ENCODE assay signal across 24 cellular contexts in the genomic region with DNA sequence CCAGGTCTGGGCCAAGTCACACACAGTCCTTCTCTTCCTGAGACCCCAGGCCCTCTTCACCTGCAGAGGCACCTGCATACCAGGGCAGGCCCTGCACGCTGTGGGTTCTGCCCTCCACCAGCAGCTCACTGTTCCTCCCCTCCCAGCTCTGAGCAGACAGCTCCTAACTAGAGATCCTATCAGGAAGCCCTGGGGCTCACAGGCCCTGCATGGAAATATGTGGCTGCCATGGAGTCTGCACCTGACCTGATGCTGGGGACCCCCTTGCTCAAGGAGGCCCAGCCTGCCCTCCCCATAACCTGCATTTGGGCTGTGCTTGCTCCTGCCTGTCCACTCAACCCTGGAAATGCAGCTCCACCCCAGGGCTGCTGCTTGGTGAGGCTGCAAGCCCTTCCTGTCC. TPM values are rescaled to one million over a fixed set of nuclear protein-coding genes. Genes with fewer than 3 reads are reported as not detected.
"Had no signal": no experiment of that assay in that cellular context is flagged by ENCODE, and none has a peak within 500 bp of the region (broad histone marks: within the 10 kb centered on the region; RNA-seq: fewer than 3 reads in every experiment).

No MANE protein-coding gene starts in this region.

- H3K9me3 Mint-ChIP-seq: activated CD8-positive, alpha-beta T cell treated with anti-CD3 and anti-CD28 coated beads for 36 hours; activated naive CD4-positive, alpha-beta T cell treated with anti-CD3 and anti-CD28 coated beads for 36 hours; activated T-helper 1 cell treated with anti-CD3 and anti-CD28 coated beads, Interleukin-12 subunit alpha, Interleukin-12 subunit beta, Interleukin-2, Interleukin-4 antibody, amounts not matched to agents 30 ng/mL and 10 ng/mL and 1 ng/mL, durations not matched to agents 14 hours and 24 hours and 36 hours; T-helper 1 cell treated with Interleukin-12 subunit alpha and Interleukin-12 subunit beta and Interleukin-4 antibody, amounts not matched to agents 30 μg/mL and 1 μg/mL, for 36 hours had no signal

- ATAC-seq: activated CD4-positive, CD25-positive, alpha-beta regulatory T cell treated with anti-CD3 and anti-CD28 coated beads, Interleukin-2, amount 50 U/mL, for 24 hours; activated CD8-positive, alpha-beta T cell treated with anti-CD3 and anti-CD28 coated beads for 36 hours had no signal

- DNase-seq: activated CD4-positive, alpha-beta T cell treated with anti-CD3 and anti-CD28 coated beads for 4 hours; activated CD8-positive, alpha-beta memory T cell treated with anti-CD3 and anti-CD28 coated beads, Interleukin-2, amount 50 U/mL, for 4 hours; activated CD8-positive, alpha-beta T cell treated with anti-CD3 and anti-CD28 coated beads for 36 hours; activated effector memory CD4-positive, alpha-beta T cell treated with anti-CD3 and anti-CD28 coated beads, Interleukin-2, amount 50 U/mL, for 16 hours; activated naive CD4-positive, alpha-beta T cell treated with anti-CD3 and anti-CD28 coated beads for 36 hours; activated T-cell treated with anti-CD3 and anti-CD28 coated beads, Interleukin-2, amount 50 U/mL, for 1 hour; anterior cingulate cortex; caudate nucleus; NCI-H1092; NCI-H1417; NCI-H1930; NCI-H2171; NCI-H526; NCI-H774; Peyer's patch; Right ventricle myocardium superior had no signal

- H3K4me3 Mint-ChIP-seq: activated CD8-positive, alpha-beta T cell treated with anti-CD3 and anti-CD28 coated beads for 36 hours; activated naive CD4-positive, alpha-beta T cell treated with anti-CD3 and anti-CD28 coated beads for 36 hours; activated naive CD8-positive, alpha-beta T cell; activated T-helper 1 cell treated with anti-CD3 and anti-CD28 coated beads, Interleukin-12 subunit alpha, Interleukin-12 subunit beta, Interleukin-2, Interleukin-4 antibody, amounts not matched to agents 30 ng/mL and 10 ng/mL and 1 ng/mL, durations not matched to agents 14 hours and 24 hours and 36 hours; T-helper 1 cell treated with Interleukin-12 subunit alpha and Interleukin-12 subunit beta and Interleukin-4 antibody, amounts not matched to agents 30 μg/mL and 1 μg/mL, for 36 hours had no signal

- H3K27ac Mint-ChIP-seq: activated CD8-positive, alpha-beta T cell treated with anti-CD3 and anti-CD28 coated beads for 36 hours; activated naive CD4-positive, alpha-beta T cell treated with anti-CD3 and anti-CD28 coated beads for 36 hours; activated naive CD8-positive, alpha-beta T cell; activated T-helper 1 cell treated with anti-CD3 and anti-CD28 coated beads, Interleukin-12 subunit alpha, Interleukin-12 subunit beta, Interleukin-2, Interleukin-4 antibody, amounts not matched to agents 30 ng/mL and 10 ng/mL and 1 ng/mL, durations not matched to agents 14 hours and 24 hours and 36 hours; T-helper 1 cell treated with Interleukin-12 subunit alpha and Interleukin-12 subunit beta and Interleukin-4 antibody, amounts not matched to agents 30 μg/mL and 1 μg/mL, for 36 hours had no signal

RNA-seq across cellular contexts. Expression of gene HLA-G, which starts 14.6 kb away (rescaled TPM):
- total RNA-seq: cerebellum, MCF 10A, NCI-H460, Right ventricle myocardium superior, SJCRH30 had no signal
